In the genomic region with DNA sequence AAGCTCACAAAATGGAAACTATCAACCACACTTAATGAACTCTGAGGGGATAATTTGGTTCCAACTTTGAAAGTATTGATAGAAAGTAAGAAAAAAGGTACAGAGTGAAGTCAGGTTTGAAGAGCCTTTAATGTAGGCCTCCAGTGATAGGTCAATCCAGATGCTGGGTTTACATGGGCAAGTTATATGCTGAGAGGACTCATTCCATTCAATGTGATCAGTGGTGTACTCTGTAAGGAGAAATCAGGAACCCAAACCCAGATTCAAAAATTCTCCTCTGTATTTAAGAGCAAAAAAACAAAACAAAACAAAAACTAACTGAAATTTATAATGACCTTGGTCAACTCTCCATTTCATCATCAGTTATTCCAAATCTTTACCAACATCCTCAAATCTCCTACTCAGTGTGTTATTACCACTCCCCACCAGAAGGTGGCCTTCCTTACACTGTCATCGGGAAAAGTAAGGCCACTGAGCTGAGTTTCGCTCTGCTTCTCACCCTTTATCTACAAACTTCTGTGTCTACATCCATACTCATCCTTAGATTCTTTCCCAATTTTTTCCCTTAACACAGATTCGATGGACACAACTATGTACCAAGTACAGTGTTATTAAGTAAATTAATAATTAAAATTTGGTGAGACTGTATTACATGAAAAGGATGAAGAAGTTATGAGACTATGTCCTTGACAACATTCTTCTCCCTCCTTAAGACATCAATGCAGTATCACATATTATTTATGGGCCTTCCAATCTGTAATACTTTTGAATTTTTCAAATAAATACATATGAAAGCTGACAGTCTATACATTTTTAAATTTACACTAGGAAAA, we compare ENCODE assay signal across 8 cellular contexts.
DNase-seq lines count a peak whose midpoint lies in the region; ATAC-seq and TF ChIP-seq lines count a peak whose summit lies in the region.

No MANE protein-coding gene starts in this region.

- H3K4me1 ChIP-seq in neutrophil (ENCODE audit: control insufficient read depth in 1 of 2, insufficient read depth in 1 of 2, low read depth in 1 of 2, low read length in 1 of 2) = peaks cover 0 to 7% of the 10 kb centered on the region in 2 experiments

- H3K9me3 ChIP-seq in neutrophil = no peaks in the 10 kb centered on the region

- ATAC-seq in GM19452 (IDR thresholded peaks at IDR 0.05; ENCODE audit: unreplicated experiment) = peak; percentile 78
- ATAC-seq in HG02763 (IDR thresholded peaks at IDR 0.05; ENCODE audit: unreplicated experiment) = no peak

- TF ChIP-seq CTCF in fibroblast of villous mesenchyme (IDR thresholded peaks at IDR 0.05; ENCODE audit: insufficient read depth, low read depth, low read length) (peak; percentile 90), neutrophil (IDR thresholded peaks at IDR 0.05) (peak; percentile 78)

- H3K4me3 ChIP-seq in fibroblast of villous mesenchyme (ENCODE audit: low read depth, low read length) (no peak overlapping the region), neutrophil (ENCODE audit: low read depth in 1 of 2, low read length in 1 of 2) (no peak overlapping the region)

- H3K27ac ChIP-seq in neutrophil = no peak overlapping the region

- H3K27me3 ChIP-seq in neutrophil = no peaks in the 10 kb centered on the region

- DNase-seq in D341Med (ENCODE audit: low spot score) (peak; percentile 66), HPDE6-E6E7 (ENCODE audit: extremely low spot score) (peak; percentile 12), NCI-H82 treated with DMSO at 0.1 percent for 48 hours (lab: John Stamatoyannopoulos, UW; ENCODE audit: unreplicated experiment) (peak; percentile 14), fibroblast of villous mesenchyme (ENCODE audit: low read depth) (peak; percentile 78)
- DNase-seq in activated T-cell treated with anti-CD3 and anti-CD28 coated beads, Interleukin-2, amount 50 U/mL, for 48 hours = peak; percentile 33 to 34

- H3K36me3 ChIP-seq in neutrophil = peaks cover 64% of the 10 kb centered on the region

Comparison
In these comparisons a context has a peak if more than half of its experiments do, and no peak if none do; other contexts are left out.
1. DNase-seq: peak in every context shown above with its lines; median percentile 78 in fibroblast of villous mesenchyme; 66 in D341Med; 34 in activated T-cell treated with anti-CD3 and anti-CD28 coated beads, Interleukin-2, amount 50 U/mL, for 48 hours; 14 in NCI-H82 treated with DMSO at 0.1 percent for 48 hours; 12 in HPDE6-E6E7.